In the genomic region with DNA sequence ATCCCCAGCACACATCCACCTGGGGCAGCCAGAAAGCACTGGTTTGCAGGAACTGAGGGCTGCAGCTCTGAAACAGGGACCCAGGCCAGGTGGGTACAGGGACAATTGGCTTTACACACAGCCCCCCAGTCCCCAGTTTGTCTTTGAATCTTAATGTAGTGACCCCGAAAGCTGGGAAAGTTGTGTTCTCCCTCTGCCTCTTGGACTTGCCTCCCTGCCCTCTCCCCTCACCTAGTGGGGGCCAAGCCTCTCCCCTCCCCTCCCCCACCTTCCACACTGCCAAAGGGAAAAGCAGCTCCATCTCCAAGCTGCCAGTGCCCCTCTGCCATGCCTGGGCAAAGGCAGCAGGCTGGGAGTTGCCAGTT, we compare ENCODE assay signal across 19 cellular contexts. TPM values are rescaled to one million over a fixed set of nuclear protein-coding genes. Genes with fewer than 3 reads are reported as not detected.
A peak's percentile ranks its signal among the peaks of the same experiment; 100 is the strongest.
DNase-seq lines count a peak whose midpoint lies in the region; ATAC-seq and TF ChIP-seq lines count a peak whose summit lies in the region.
"Had no signal": no experiment of that assay in that cellular context is flagged by ENCODE, and none has a peak within 500 bp of the region (broad histone marks: within the 10 kb centered on the region; RNA-seq: fewer than 3 reads in every experiment).

No MANE protein-coding gene starts in this region.

- H3K27me3 Mint-ChIP-seq in CD8-positive, alpha-beta memory T cell: peaks cover 0 to 5% of the 10 kb centered on the region in 2 donors
- peaks cover 19% of the 10 kb centered on the region for H3K27me3 Mint-ChIP-seq in neural progenitor cell (ENCODE audit: insufficient read depth, low read depth)
- peaks cover 29% of the 10 kb centered on the region for H3K27me3 Mint-ChIP-seq in activated T-cell treated with anti-CD3 and anti-CD28 coated beads, Interleukin-2, amount 50 U/mL, for 24 hours

- H3K9me2 ChIP-seq in PC-3 (replicated peaks; ENCODE audit: low read length): no peaks in the 10 kb centered on the region

- peaks cover 12% of the 10 kb centered on the region for H4K20me1 ChIP-seq in PC-3 (ENCODE audit: low read length)
- peaks cover 12% of the 10 kb centered on the region for H4K20me1 ChIP-seq in neural progenitor cell (ENCODE audit: low read depth)

- no peaks in the 10 kb centered on the region for H3K9me3 ChIP-seq in CD8-positive, alpha-beta memory T cell (ENCODE audit: low read length)
- H3K9me3 ChIP-seq in PC-3 (ENCODE audit: low read length) (no peaks in the 10 kb centered on the region), esophagus muscularis mucosa (no peaks in the 10 kb centered on the region), neural progenitor cell (ENCODE audit: low read depth) (no peaks in the 10 kb centered on the region)
- H3K9me3 ChIP-seq: stomach had no signal

- H3F3A ChIP-seq in PC-3 (ENCODE audit: low read length, unreplicated experiment): peaks cover 8% of the 10 kb centered on the region
- H3F3A ChIP-seq in neural progenitor cell (ENCODE audit: low read depth): peaks cover 46% of the 10 kb centered on the region

- peaks cover 31% of the 10 kb centered on the region for H3K4me1 ChIP-seq in CD8-positive, alpha-beta memory T cell (ENCODE audit: insufficient read depth, low read length)
- H3K4me1 ChIP-seq in PC-3 (ENCODE audit: insufficient read depth, low read length) (peaks cover 78% of the 10 kb centered on the region), esophagus muscularis mucosa (peaks cover 34 to 51% (median 41%) of the 10 kb centered on the region in 4 donors), neural progenitor cell (peaks cover 46% of the 10 kb centered on the region)
- H3K4me1 ChIP-seq: parathyroid adenoma had no signal

- peak overlapping the region in 6 of 7 donors; percentile 12 to 65 (median 23) for H3K4me3 Mint-ChIP-seq in CD8-positive, alpha-beta memory T cell
- peak overlapping the region; percentile 72 for H3K4me3 Mint-ChIP-seq in neural progenitor cell
- no peak overlapping the region for H3K4me3 Mint-ChIP-seq in activated T-cell treated with anti-CD3 and anti-CD28 coated beads, Interleukin-2, amount 50 U/mL, for 24 hours

- intact Hi-C loops in PC-3 (cut with micrococcal nuclease) (no loop called here), esophagus muscularis mucosa (cut with DNase I) (no loop called here)

- 86% methylated on average over 1 of the region's 1 CpG for WGBS in esophagus muscularis mucosa

- BruUV-seq in PC-3 (replicated peaks; lab: Mats Ljungman, UMichigan): no TSS peak

- H2AFZ ChIP-seq in PC-3 (ENCODE audit: low read length) (no peak overlapping the region), neural progenitor cell (replicated peaks) (no peak overlapping the region)
- H2AFZ ChIP-seq: parathyroid adenoma had no signal

- CTCF ChIA-PET in CD8-positive, alpha-beta memory T cell (lab: Charles Lee): interaction anchor here (0.9 to 25.1 kb wide), 5 partner anchors 8 to 108 kb away, joined by 3 to 860 read pairs (median 12); a partner anchor contains a TSS
- CTCF ChIA-PET in PC-3 (lab: Charles Lee): no interaction called here

- H3K79me2 ChIP-seq in PC-3 (ENCODE audit: low read length) (peaks cover 36% of the 10 kb centered on the region), neural progenitor cell (ENCODE audit: low read depth) (no peaks in the 10 kb centered on the region)
- H3K79me2 ChIP-seq: parathyroid adenoma had no signal

- TF ChIP-seq EP300 in esophagus muscularis mucosa (IDR thresholded peaks at IDR 0.05): no peak

- H3K27me3 ChIP-seq in CD8-positive, alpha-beta memory T cell (ENCODE audit: insufficient read depth, low read length, poor library complexity, severe bottlenecking): peaks cover 3% of the 10 kb centered on the region
- H3K27me3 ChIP-seq in PC-3 (ENCODE audit: low read length): no peaks in the 10 kb centered on the region
- no peaks in the 10 kb centered on the region for H3K27me3 ChIP-seq in esophagus muscularis mucosa
- H3K27me3 ChIP-seq in neural progenitor cell: peaks cover 71% of the 10 kb centered on the region
- H3K27me3 ChIP-seq: stomach had no signal

- peak overlapping the region; percentile 57 for H3K9ac ChIP-seq in PC-3 (ENCODE audit: low read length)
- H3K9ac ChIP-seq in neural progenitor cell: no peak overlapping the region
- H3K9ac ChIP-seq: parathyroid adenoma had no signal

- H3K27ac Mint-ChIP-seq in CD8-positive, alpha-beta memory T cell: peak overlapping the region in 4 of 8 donors; percentile 59 to 86 (median 80)
- H3K27ac Mint-ChIP-seq in neural progenitor cell: no peak overlapping the region
- H3K27ac Mint-ChIP-seq in activated T-cell treated with anti-CD3 and anti-CD28 coated beads, Interleukin-2, amount 50 U/mL, for 24 hours: no peak overlapping the region
- H3K27ac Mint-ChIP-seq: activated T-helper 2 cell treated with anti-CD3 and anti-CD28 coated beads, Interferon-gamma antibody, Interleukin-2, Interleukin-4, amounts not matched to agents 10 μg/mL and 5 μg/mL and 100 μg/mL, durations not matched to agents 14 hours and 24 hours and 36 hours had no signal

- no peak for ATAC-seq in PC-3
- ATAC-seq: left lobe of liver had no signal

- TF ChIP-seq POLR2A in esophagus muscularis mucosa (IDR thresholded peaks at IDR 0.05; ENCODE audit: low read depth): no peak

- DNase-seq in CD8-positive, alpha-beta memory T cell: no peak
- no peak for DNase-seq in PC-3
- DNase-seq in esophagus muscularis mucosa (ENCODE audit: extremely low spot score): no peak
- DNase-seq in neural progenitor cell (ENCODE audit: low spot score): no peak
- no peak for DNase-seq in T1000 (lab: John Stamatoyannopoulos, UW)
- DNase-seq in GM19240 (ENCODE audit: insufficient read length, low spot score): no peak
- DNase-seq in activated T-cell treated with anti-CD3 and anti-CD28 coated beads, Interleukin-2, amount 50 U/mL, for 24 hours: no peak
- DNase-seq in cortex of kidney (lab: John Stamatoyannopoulos, UW): no peak
- DNase-seq: activated CD4-positive, alpha-beta T cell treated with anti-CD3 and anti-CD28 coated beads for 1 hour; caudate nucleus; effector CD8-positive, alpha-beta T cell; EL; NCI-H526; stimulated activated CD4-positive, alpha-beta T cell treated with anti-CD3 and anti-CD28 coated beads, Interleukin-2, amount 100 ng/mL, for 24 hours; stomach; T-helper 9 cell had no signal

- peaks cover 0 to 4% (median 0%) of the 10 kb centered on the region in 5 donors for H3K9me3 Mint-ChIP-seq in CD8-positive, alpha-beta memory T cell
- H3K9me3 Mint-ChIP-seq in neural progenitor cell: no peaks in the 10 kb centered on the region
- no peaks in the 10 kb centered on the region for H3K9me3 Mint-ChIP-seq in activated T-cell treated with anti-CD3 and anti-CD28 coated beads, Interleukin-2, amount 50 U/mL, for 24 hours
- H3K9me3 Mint-ChIP-seq: activated T-helper 2 cell treated with anti-CD3 and anti-CD28 coated beads, Interferon-gamma antibody, Interleukin-2, Interleukin-4, amounts not matched to agents 10 μg/mL and 5 μg/mL and 100 μg/mL, durations not matched to agents 14 hours and 24 hours and 36 hours had no signal

- POLR2A ChIA-PET in CD8-positive, alpha-beta memory T cell (lab: Charles Lee): interaction anchor here (1.3 to 4.3 kb wide), 2 partner anchors 13 to 23 kb away, joined by 3 to 51 read pairs; a partner anchor contains a TSS
- POLR2A ChIA-PET in PC-3 (lab: Charles Lee; ENCODE audit: unreplicated experiment): interaction anchor here (0.6 kb wide), 1 partner anchor 29 kb away, joined by 3 read pairs; no protein-coding TSS in a partner anchor

- H3K4me3 ChIP-seq in CD8-positive, alpha-beta memory T cell (ENCODE audit: low read length): no peak overlapping the region
- peak overlapping the region; percentile 31; the same call in 1 of the 2 replicates for H3K4me3 ChIP-seq in PC-3 (ENCODE audit: low read length)
- H3K4me3 ChIP-seq in esophagus muscularis mucosa: no peak overlapping the region
- H3K4me3 ChIP-seq in neural progenitor cell: peak overlapping the region; percentile 32
- H3K4me3 ChIP-seq: stomach had no signal

- H3K27ac ChIP-seq in CD8-positive, alpha-beta memory T cell (ENCODE audit: low read depth, low read length): no peak overlapping the region
- H3K27ac ChIP-seq in PC-3 (ENCODE audit: low read length) (peak overlapping the region; percentile 100), esophagus muscularis mucosa (replicated peaks in 1 of 4) (peak overlapping the region in 3 of 4 donors; percentile 99), neural progenitor cell (no peak overlapping the region)
- H3K27ac ChIP-seq: parathyroid adenoma had no signal

- peaks cover 26 to 53% (median 26%) of the 10 kb centered on the region in 3 donors for H3K4me1 Mint-ChIP-seq in CD8-positive, alpha-beta memory T cell
- H3K4me1 Mint-ChIP-seq in neural progenitor cell: peaks cover 40% of the 10 kb centered on the region
- H3K4me1 Mint-ChIP-seq in activated T-cell treated with anti-CD3 and anti-CD28 coated beads, Interleukin-2, amount 50 U/mL, for 24 hours (ENCODE audit: low read depth): peaks cover 26% of the 10 kb centered on the region

- no peaks in the 10 kb centered on the region for H3K36me3 ChIP-seq in CD8-positive, alpha-beta memory T cell (ENCODE audit: insufficient read depth, low read length)
- H3K36me3 ChIP-seq in PC-3 (ENCODE audit: low read depth, low read length) (peaks cover 7% of the 10 kb centered on the region; the same call in 1 of the 2 replicates), esophagus muscularis mucosa (no peaks in the 10 kb centered on the region), neural progenitor cell (no peaks in the 10 kb centered on the region)
- H3K36me3 ChIP-seq: stomach had no signal

- no peak for TF ChIP-seq CTCF in PC-3 (conservative IDR thresholded peaks at IDR 0.05; ENCODE audit: low read depth, low read length)
- no peak for TF ChIP-seq CTCF in esophagus muscularis mucosa (IDR thresholded peaks at IDR 0.05)
- TF ChIP-seq CTCF in neural progenitor cell (IDR thresholded peaks at IDR 0.05): no peak

- H3K36me3 Mint-ChIP-seq in CD8-positive, alpha-beta memory T cell: peaks cover 0 to 5% (median 0%) of the 10 kb centered on the region in 3 donors
- no peaks in the 10 kb centered on the region for H3K36me3 Mint-ChIP-seq in neural progenitor cell
- no peaks in the 10 kb centered on the region for H3K36me3 Mint-ChIP-seq in activated T-cell treated with anti-CD3 and anti-CD28 coated beads, Interleukin-2, amount 50 U/mL, for 24 hours (ENCODE audit: low read depth)

- peak overlapping the region; percentile 96 for H3K4me2 ChIP-seq in PC-3 (ENCODE audit: low read length)
- H3K4me2 ChIP-seq in neural progenitor cell: peak overlapping the region; percentile 92

RNA-seq across cellular contexts. Expression of a gene that starts 2.6 kb away (rescaled TPM):
- 1 to 10 TPM; 3.5 to 4.2 TPM for total RNA-seq in CD8-positive, alpha-beta memory T cell
- polyA plus RNA-seq in CD8-positive, alpha-beta memory T cell: 4.6 TPM
- total RNA-seq in PC-3 (2014; rRNA removed) (48.3 and 63.5 TPM in 2 replicates), esophagus muscularis mucosa (10 to 100 TPM in 3 of 4 donors, 1 to 10 TPM in 1; 8.3 to 28.3 (median 11.8) TPM), neural progenitor cell (ENCODE audit: low replicate concordance) (2.0 and 3.7 TPM in 2 replicates)

RNA-seq across cellular contexts. Expression of a gene that starts 15.8 kb away (rescaled TPM):
- 10 to 100 TPM; 36.8 to 38.8 TPM for total RNA-seq in CD8-positive, alpha-beta memory T cell
- polyA plus RNA-seq in CD8-positive, alpha-beta memory T cell: 9.4 TPM
- 45.5 and 48.9 TPM in 2 replicates for total RNA-seq in PC-3 (2014; rRNA removed)
- total RNA-seq in esophagus muscularis mucosa: 10 to 100 TPM; 10.7 to 16.7 (median 12.7) TPM
- total RNA-seq in neural progenitor cell (ENCODE audit: low replicate concordance): 10.4 and 37.5 TPM in 2 replicates

RNA-seq across cellular contexts. Expression of a gene that starts 22.7 kb away (rescaled TPM):
- 10 to 100 TPM; 32.3 to 37.8 TPM for total RNA-seq in CD8-positive, alpha-beta memory T cell
- polyA plus RNA-seq in CD8-positive, alpha-beta memory T cell: 91.2 TPM
- 78.5 and 81.5 TPM in 2 replicates for total RNA-seq in PC-3 (2014; rRNA removed)
- total RNA-seq in esophagus muscularis mucosa: 100 to 1,000 TPM in 1 of 4 donors, 10 to 100 TPM in 3; 77.2 to 106 (median 83.1) TPM
- total RNA-seq in neural progenitor cell (ENCODE audit: low replicate concordance): 1.1 and 17.8 TPM in 2 replicates

RNA-seq across cellular contexts. Expression of a gene that starts 25.7 kb away (rescaled TPM):
- total RNA-seq in CD8-positive, alpha-beta memory T cell: 100 to 1,000 TPM; 338 to 357 TPM
- polyA plus RNA-seq in CD8-positive, alpha-beta memory T cell: 564 TPM
- 449 and 477 TPM in 2 replicates for total RNA-seq in PC-3 (2014; rRNA removed)
- total RNA-seq in esophagus muscularis mucosa: 10 to 100 TPM; 56.9 to 87.3 (median 78.7) TPM
- total RNA-seq in neural progenitor cell (ENCODE audit: low replicate concordance): 102 and 189 TPM in 2 replicates

RNA-seq across cellular contexts. Expression of a gene that starts 27.9 kb away (rescaled TPM):
- total RNA-seq in CD8-positive, alpha-beta memory T cell: 100 to 1,000 TPM; 102 to 105 TPM
- polyA plus RNA-seq in CD8-positive, alpha-beta memory T cell: 331 TPM
- total RNA-seq in PC-3 (2014; rRNA removed): not detected in 2 replicates
- 1 to 10 TPM in 3 of 4 donors, under 1 TPM in 1; 0.57 to 2.8 (median 1.2) TPM for total RNA-seq in esophagus muscularis mucosa
- total RNA-seq in neural progenitor cell (ENCODE audit: low replicate concordance): 0.15 and 1.1 TPM in 2 replicates

Comparison
In these comparisons a context has a peak if more than half of its experiments do, and no peak if none do; other contexts are left out.
1. H3K27ac ChIP-seq: peak in PC-3 (single experiment) and esophagus muscularis mucosa (3 of 4); none in CD8-positive, alpha-beta memory T cell (single experiment) and neural progenitor cell (single experiment).
2. H3K4me3 ChIP-seq: peak in PC-3 (single experiment) and neural progenitor cell (single experiment); none in CD8-positive, alpha-beta memory T cell (single experiment) and esophagus muscularis mucosa (0 of 4).